In genomic region chr12:48795550-48796455, GRCh38 we compare ENCODE assay signal across 7 cellular contexts. TPM values are rescaled to one million over a fixed set of nuclear protein-coding genes. Genes with fewer than 3 reads are reported as not detected.
A peak's percentile ranks its signal among the peaks of the same experiment; 100 is the strongest.
DNase-seq lines count a peak whose midpoint lies in the region; ATAC-seq and TF ChIP-seq lines count a peak whose summit lies in the region.

No MANE protein-coding gene starts in this region.

- peaks cover 8% of the 10 kb centered on the region for H3K27me3 Mint-ChIP-seq in activated naive CD4-positive, alpha-beta T cell treated with anti-CD3 and anti-CD28 coated beads, Interleukin-2, amount 10 ng/mL, durations not matched to agents 7 days and 5 days
- peaks cover under 1% of the 10 kb centered on the region for H3K27me3 Mint-ChIP-seq in osteocyte (ENCODE audit: unreplicated experiment)

- no peaks in the 10 kb centered on the region for H3K9me3 Mint-ChIP-seq in activated naive CD4-positive, alpha-beta T cell treated with anti-CD3 and anti-CD28 coated beads, Interleukin-2, amount 10 ng/mL, durations not matched to agents 7 days and 5 days
- H3K9me3 Mint-ChIP-seq in osteocyte (ENCODE audit: unreplicated experiment): no peaks in the 10 kb centered on the region

- ATAC-seq in RWPE2 (ENCODE audit: low read depth) (peak; percentile 83), gastroesophageal sphincter (peak; percentile 88), GM18520 (IDR thresholded peaks at IDR 0.05; ENCODE audit: unreplicated experiment) (no peak)

- CTCF ChIA-PET in activated naive CD4-positive, alpha-beta T cell treated with anti-CD3 and anti-CD28 coated beads, Interleukin-2, amount 10 ng/mL, durations not matched to agents 7 days and 5 days (lab: Charles Lee): interaction anchor here (1.0 to 7.3 kb wide), 25 partner anchors 8 to 631 kb away, joined by 3 to 187 read pairs (median 5); partner anchors contain the start of gene DDX23

- H3K36me3 ChIP-seq in RWPE2 (ENCODE audit: low read depth): no peaks in the 10 kb centered on the region
- H3K36me3 ChIP-seq in gastroesophageal sphincter: no peaks in the 10 kb centered on the region

- no peak for TF ChIP-seq POLR2A in gastroesophageal sphincter (IDR thresholded peaks at IDR 0.05)

- no peaks in the 10 kb centered on the region for H3K4me1 ChIP-seq in RWPE2 (ENCODE audit: insufficient read depth, poor library complexity, severe bottlenecking)
- peaks cover 0 to 10% (median 0%) of the 10 kb centered on the region in 3 donors for H3K4me1 ChIP-seq in gastroesophageal sphincter

- DNase-seq in GM12865 (ENCODE audit: low read depth): peak; percentile 64
- peak; percentile 75 for DNase-seq in M059J (ENCODE audit: low read depth)
- DNase-seq in RWPE2 (ENCODE audit: low spot score): no peak
- peak; percentile 72 for DNase-seq in activated naive CD4-positive, alpha-beta T cell treated with anti-CD3 and anti-CD28 coated beads, Interleukin-2, amount 10 ng/mL, durations not matched to agents 7 days and 5 days
- peak; percentile 89 for DNase-seq in osteocyte (ENCODE audit: extremely low spot score, unreplicated experiment)

- H3K36me3 Mint-ChIP-seq in activated naive CD4-positive, alpha-beta T cell treated with anti-CD3 and anti-CD28 coated beads, Interleukin-2, amount 10 ng/mL, durations not matched to agents 7 days and 5 days: no peaks in the 10 kb centered on the region
- no peaks in the 10 kb centered on the region for H3K36me3 Mint-ChIP-seq in osteocyte (ENCODE audit: unreplicated experiment)

- TF ChIP-seq EP300 in gastroesophageal sphincter (IDR thresholded peaks at IDR 0.05): no peak

- TF ChIP-seq CTCF in GM12865 (IDR thresholded peaks at IDR 0.05; ENCODE audit: insufficient read depth, low read depth, low read length, missing control alignments) (peak; percentile 95), RWPE2 (IDR thresholded peaks at IDR 0.05; ENCODE audit: poor library complexity, severe bottlenecking) (peak; percentile 87), gastroesophageal sphincter (IDR thresholded peaks at IDR 0.05) (peak in 3 of 4 experiments; percentile 94 to 99 (median 98)), osteocyte (IDR thresholded peaks at IDR 0.05) (peak; percentile 90)

- no peak overlapping the region for H3K4me3 Mint-ChIP-seq in activated naive CD4-positive, alpha-beta T cell treated with anti-CD3 and anti-CD28 coated beads, Interleukin-2, amount 10 ng/mL, durations not matched to agents 7 days and 5 days
- H3K4me3 Mint-ChIP-seq in osteocyte (ENCODE audit: unreplicated experiment): no peak overlapping the region

- H3K27ac Mint-ChIP-seq in activated naive CD4-positive, alpha-beta T cell treated with anti-CD3 and anti-CD28 coated beads, Interleukin-2, amount 10 ng/mL, durations not matched to agents 7 days and 5 days: no peak overlapping the region
- H3K27ac Mint-ChIP-seq in osteocyte (ENCODE audit: unreplicated experiment): no peak overlapping the region

- no peaks in the 10 kb centered on the region for H3K4me1 Mint-ChIP-seq in activated naive CD4-positive, alpha-beta T cell treated with anti-CD3 and anti-CD28 coated beads, Interleukin-2, amount 10 ng/mL, durations not matched to agents 7 days and 5 days
- peaks cover 11% of the 10 kb centered on the region for H3K4me1 Mint-ChIP-seq in osteocyte (ENCODE audit: unreplicated experiment)

- H3K27me3 ChIP-seq in RWPE2 (ENCODE audit: insufficient read depth, poor library complexity, severe bottlenecking) (no peaks in the 10 kb centered on the region), gastroesophageal sphincter (peaks cover 13% of the 10 kb centered on the region)

- no peak overlapping the region for H3K27ac ChIP-seq in RWPE2 (ENCODE audit: poor library complexity, severe bottlenecking)
- no peak overlapping the region for H3K27ac ChIP-seq in gastroesophageal sphincter

- H3K4me3 ChIP-seq in GM12865 (ENCODE audit: low read depth, low read length) (no peak overlapping the region), RWPE2 (ENCODE audit: severe bottlenecking) (no peak overlapping the region), gastroesophageal sphincter (no peak overlapping the region)

- H3K9me3 ChIP-seq in RWPE2 (ENCODE audit: severe bottlenecking) (no peaks in the 10 kb centered on the region), gastroesophageal sphincter (no peaks in the 10 kb centered on the region)

- 35 to 42% methylated on average over 4 to 5 of the region's 12 CpGs for WGBS in gastroesophageal sphincter (ENCODE audit: low coverage in 1 of 2), 2 donors

RNA-seq across cellular contexts. Expression of gene ADCY6, which starts 6.9 kb away (rescaled TPM):
- total RNA-seq in M059J (2014; rRNA removed; shearing (Covaris generic)): 7.1 and 16.3 TPM in 2 replicates
- 10 to 100 TPM; 21.9 to 33.0 (median 29.0) TPM for total RNA-seq in gastroesophageal sphincter
- 71.7 and 71.9 TPM in 2 replicates for total RNA-seq in osteocyte

RNA-seq across cellular contexts. Expression of gene CACNB3, which starts 22.5 kb away (rescaled TPM):
- 7.6 and 15.8 TPM in 2 replicates for total RNA-seq in M059J (2014; rRNA removed; shearing (Covaris generic))
- total RNA-seq in gastroesophageal sphincter (10 to 100 TPM in 3 of 4 donors, 1 to 10 TPM in 1; 9.4 to 39.2 (median 30.1) TPM), osteocyte (66.5 and 83.3 TPM in 2 replicates)

RNA-seq across cellular contexts. Expression of gene DDX23, which starts 56.2 kb away (rescaled TPM):
- 60.5 and 97.2 TPM in 2 replicates for total RNA-seq in M059J (2014; rRNA removed; shearing (Covaris generic))
- 10 to 100 TPM; 66.8 to 85.8 (median 73.0) TPM for total RNA-seq in gastroesophageal sphincter
- total RNA-seq in osteocyte: 67.3 and 72.2 TPM in 2 replicates
